Comparison of ENCODE assay signal across 27 cellular contexts in genomic region chr20:47796952-47797351, GRCh38.
"Had no signal": no experiment of that assay in that cellular context is flagged by ENCODE, and none has a peak within 500 bp of the region (broad histone marks: within the 10 kb centered on the region; RNA-seq: fewer than 3 reads in every experiment).

No MANE protein-coding gene starts in this region.

- H3K4me3 ChIP-seq: ascending aorta, esophagus squamous epithelium, gastroesophageal sphincter had no signal

- H3K36me3 Mint-ChIP-seq: activated naive CD4-positive, alpha-beta T cell treated with anti-CD3 and anti-CD28 coated beads, Interleukin-2, amount 10 ng/mL, durations not matched to agents 7 days and 5 days; activated naive CD4-positive, alpha-beta T cell treated with anti-CD3 and anti-CD28 coated beads, Interleukin-2, amount 50 U/mL, for 72 hours; activated naive CD8-positive, alpha-beta T cell treated with anti-CD3 and anti-CD28 coated beads, Interleukin-2, amount 10 ng/mL, durations not matched to agents 7 days and 5 days; brain; WTC11 had no signal

- H3K36me3 ChIP-seq: ascending aorta, esophagus squamous epithelium, gastroesophageal sphincter had no signal

- H3K27ac ChIP-seq: ascending aorta, epithelial cell of prostate, gastroesophageal sphincter, VCaP had no signal

- H3K9me3 Mint-ChIP-seq: activated CD4-positive, alpha-beta memory T cell treated with anti-CD3 and anti-CD28 coated beads, Interleukin-2, amount 10 ng/mL, durations not matched to agents 7 days and 5 days; activated CD4-positive, alpha-beta T cell treated with anti-CD3 and anti-CD28 coated beads, Interleukin-2, amount 10 ng/mL, durations not matched to agents 7 days and 5 days; activated naive CD4-positive, alpha-beta T cell treated with anti-CD3 and anti-CD28 coated beads, Interleukin-2, amount 10 ng/mL, durations not matched to agents 7 days and 5 days; activated naive CD4-positive, alpha-beta T cell treated with anti-CD3 and anti-CD28 coated beads, Interleukin-2, amount 50 U/mL, for 72 hours; activated naive CD8-positive, alpha-beta T cell treated with anti-CD3 and anti-CD28 coated beads, Interleukin-2, amount 10 ng/mL, durations not matched to agents 7 days and 5 days; activated T-cell treated with anti-CD3 and anti-CD28 coated beads, Interleukin-2, amount 50 U/mL, for 24 hours; activated T-cell treated with anti-CD3 and anti-CD28 coated beads, Interleukin-2, amount 50 U/mL, for 72 hours; WTC11 had no signal

- DNase-seq: activated CD4-positive, alpha-beta memory T cell treated with anti-CD3 and anti-CD28 coated beads, Interleukin-2, amount 10 ng/mL, durations not matched to agents 7 days and 5 days; activated CD4-positive, alpha-beta T cell treated with anti-CD3 and anti-CD28 coated beads for 1 hour; activated CD4-positive, alpha-beta T cell treated with anti-CD3 and anti-CD28 coated beads for 4 hours; activated CD4-positive, alpha-beta T cell treated with anti-CD3 and anti-CD28 coated beads, Interleukin-2, amount 10 ng/mL, durations not matched to agents 7 days and 5 days; activated CD4-positive, alpha-beta T cell treated with anti-CD3 and anti-CD28 coated beads, Interleukin-2, amount 50 U/mL, for 4 hours; activated CD8-positive, alpha-beta memory T cell treated with anti-CD3 and anti-CD28 coated beads, Interleukin-2, amount 50 U/mL, for 48 hours; activated gamma-delta T cell; activated naive CD4-positive, alpha-beta T cell; activated naive CD4-positive, alpha-beta T cell treated with anti-CD3 and anti-CD28 coated beads, Interleukin-2, amount 10 ng/mL, durations not matched to agents 7 days and 5 days; activated naive CD8-positive, alpha-beta T cell treated with anti-CD3 and anti-CD28 coated beads, Interleukin-2, amount 10 ng/mL, durations not matched to agents 7 days and 5 days; activated T-cell treated with anti-CD3 and anti-CD28 coated beads for 4 hours; activated T-cell treated with anti-CD3 and anti-CD28 coated beads, Interleukin-2, amount 50 U/mL, for 24 hours; activated T-cell treated with anti-CD3 and anti-CD28 coated beads, Interleukin-2, amount 50 U/mL, for 72 hours; caudate nucleus; cortex of kidney; effector CD8-positive, alpha-beta T cell; esophagus squamous epithelium; foreskin melanocyte; head of caudate nucleus; T-helper 2 cell had no signal

- H3K27ac Mint-ChIP-seq: activated CD4-positive, alpha-beta memory T cell treated with anti-CD3 and anti-CD28 coated beads, Interleukin-2, amount 10 ng/mL, durations not matched to agents 7 days and 5 days; activated CD4-positive, alpha-beta T cell treated with anti-CD3 and anti-CD28 coated beads, Interleukin-2, amount 10 ng/mL, durations not matched to agents 7 days and 5 days; activated naive CD4-positive, alpha-beta T cell treated with anti-CD3 and anti-CD28 coated beads, Interleukin-2, amount 10 ng/mL, durations not matched to agents 7 days and 5 days; activated naive CD4-positive, alpha-beta T cell treated with anti-CD3 and anti-CD28 coated beads, Interleukin-2, amount 50 U/mL, for 72 hours; activated naive CD8-positive, alpha-beta T cell treated with anti-CD3 and anti-CD28 coated beads, Interleukin-2, amount 10 ng/mL, durations not matched to agents 7 days and 5 days; activated T-cell treated with anti-CD3 and anti-CD28 coated beads, Interleukin-2, amount 50 U/mL, for 24 hours; activated T-cell treated with anti-CD3 and anti-CD28 coated beads, Interleukin-2, amount 50 U/mL, for 72 hours; brain; WTC11 had no signal

- ATAC-seq: activated naive CD4-positive, alpha-beta T cell treated with anti-CD3 and anti-CD28 coated beads, Interleukin-2, amount 50 U/mL, for 72 hours; activated T-cell treated with anti-CD3 and anti-CD28 coated beads, Interleukin-2, amount 50 U/mL, for 72 hours; gastroesophageal sphincter; WTC11 had no signal

- H3K4me1 Mint-ChIP-seq: activated CD4-positive, alpha-beta T cell treated with anti-CD3 and anti-CD28 coated beads, Interleukin-2, amount 10 ng/mL, durations not matched to agents 7 days and 5 days; activated naive CD4-positive, alpha-beta T cell treated with anti-CD3 and anti-CD28 coated beads, Interleukin-2, amount 10 ng/mL, durations not matched to agents 7 days and 5 days; activated naive CD8-positive, alpha-beta T cell treated with anti-CD3 and anti-CD28 coated beads, Interleukin-2, amount 10 ng/mL, durations not matched to agents 7 days and 5 days had no signal

- H3K27me3 ChIP-seq: ascending aorta, esophagus squamous epithelium, gastroesophageal sphincter had no signal

- H3K27me3 Mint-ChIP-seq: activated CD4-positive, alpha-beta T cell treated with anti-CD3 and anti-CD28 coated beads, Interleukin-2, amount 10 ng/mL, durations not matched to agents 7 days and 5 days had no signal

- H3K9me3 ChIP-seq: ascending aorta, esophagus squamous epithelium, gastroesophageal sphincter had no signal

- H3K4me3 Mint-ChIP-seq: activated CD4-positive, alpha-beta memory T cell treated with anti-CD3 and anti-CD28 coated beads, Interleukin-2, amount 10 ng/mL, durations not matched to agents 7 days and 5 days; activated CD4-positive, alpha-beta T cell treated with anti-CD3 and anti-CD28 coated beads, Interleukin-2, amount 10 ng/mL, durations not matched to agents 7 days and 5 days; activated naive CD4-positive, alpha-beta T cell treated with anti-CD3 and anti-CD28 coated beads, Interleukin-2, amount 10 ng/mL, durations not matched to agents 7 days and 5 days; activated naive CD8-positive, alpha-beta T cell treated with anti-CD3 and anti-CD28 coated beads, Interleukin-2, amount 10 ng/mL, durations not matched to agents 7 days and 5 days; activated T-cell treated with anti-CD3 and anti-CD28 coated beads, Interleukin-2, amount 50 U/mL, for 24 hours; activated T-cell treated with anti-CD3 and anti-CD28 coated beads, Interleukin-2, amount 50 U/mL, for 72 hours; brain; WTC11 had no signal
